Comparison of ENCODE assay signal across 17 cellular contexts in genomic region chr14:95123895-95124579, GRCh38. TPM values are rescaled to one million over a fixed set of nuclear protein-coding genes. Genes with fewer than 3 reads are reported as not detected.
DNase-seq lines count a peak whose midpoint lies in the region; ATAC-seq and TF ChIP-seq lines count a peak whose summit lies in the region.
"Had no signal": no experiment of that assay in that cellular context is flagged by ENCODE, and none has a peak within 500 bp of the region (broad histone marks: within the 10 kb centered on the region; RNA-seq: fewer than 3 reads in every experiment).

No MANE protein-coding gene starts in this region.

- POLR2A ChIA-PET in WTC11 (lab: Charles Lee) = no interaction called here
- POLR2A ChIA-PET in CD4-positive, alpha-beta T cell (lab: Charles Lee) = interaction anchor here (0.8 kb wide), 1 partner anchor 15 kb away, joined by 3 read pairs; no protein-coding TSS in a partner anchor

- WGBS in tibial nerve, 2 donors = 88% methylated on average over 9 of the region's 9 CpGs

- no peak for DNase-seq in activated naive CD4-positive, alpha-beta T cell treated with anti-CD3 and anti-CD28 coated beads, Interleukin-2, amount 50 U/mL, for 72 hours (ENCODE audit: low spot score in 2 of 2)
- DNase-seq in WTC11 (ENCODE audit: low spot score) (no peak), left lung (no peak), tibial nerve (ENCODE audit: low spot score in 2 of 2) (peak; percentile 45 to 55), DMS114 treated with DMSO at 0.1 percent for 48 hours (lab: John Stamatoyannopoulos, UW; ENCODE audit: unreplicated experiment) (no peak)
- DNase-seq in CD4-positive, alpha-beta T cell = no peak
- DNase-seq: ACHN; activated CD8-positive, alpha-beta memory T cell treated with anti-CD3 and anti-CD28 coated beads for 24 hours; activated naive CD8-positive, alpha-beta T cell treated with anti-CD3 and anti-CD28 coated beads for 36 hours; NCI-H146; NCI-H446; SK-N-SH; stimulated activated CD4-positive, alpha-beta T cell treated with anti-CD3 and anti-CD28 coated beads, Interleukin-12 subunit alpha, Interleukin-12 subunit beta, amount 100 ng/mL, for 4 hours; uterus had no signal

- peaks cover 36% of the 10 kb centered on the region for H3K4me1 Mint-ChIP-seq in activated naive CD4-positive, alpha-beta T cell treated with anti-CD3 and anti-CD28 coated beads, Interleukin-2, amount 50 U/mL, for 24 hours
- peaks cover 46% of the 10 kb centered on the region for H3K4me1 Mint-ChIP-seq in WTC11
- H3K4me1 Mint-ChIP-seq in CD4-positive, alpha-beta T cell (ENCODE audit: low read depth) = peaks cover 42% of the 10 kb centered on the region

- H3K4me3 ChIP-seq in left lung (no peak overlapping the region), tibial nerve (no peak overlapping the region)
- H3K4me3 ChIP-seq: uterus had no signal

- H3K9me3 ChIP-seq in left lung (no peaks in the 10 kb centered on the region), tibial nerve (no peaks in the 10 kb centered on the region)
- H3K9me3 ChIP-seq in CD4-positive, alpha-beta T cell (ENCODE audit: control insufficient read depth, low read length) = no peaks in the 10 kb centered on the region
- H3K9me3 ChIP-seq: neutrophil, SK-N-SH, uterus had no signal

- intact Hi-C loops in left lung (cut with DNase I) = no loop called here
- intact Hi-C loops in CD4-positive, alpha-beta T cell (cut with DNase I, micrococcal nuclease) = no loop called here

- no peak for TF ChIP-seq CTCF in WTC11 (IDR thresholded peaks at IDR 0.05)
- TF ChIP-seq CTCF in left lung (IDR thresholded peaks at IDR 0.05) = no peak
- no peak for TF ChIP-seq CTCF in tibial nerve (IDR thresholded peaks at IDR 0.05)
- TF ChIP-seq CTCF in CD4-positive, alpha-beta T cell (IDR thresholded peaks at IDR 0.05) = no peak

- no peaks in the 10 kb centered on the region for H3K27me3 ChIP-seq in left lung
- H3K27me3 ChIP-seq in tibial nerve = no peaks in the 10 kb centered on the region
- H3K27me3 ChIP-seq in CD4-positive, alpha-beta T cell (ENCODE audit: control insufficient read depth, insufficient read depth, low read length) = no peaks in the 10 kb centered on the region
- H3K27me3 ChIP-seq: neutrophil, uterus had no signal

- H3K9me3 Mint-ChIP-seq in activated naive CD4-positive, alpha-beta T cell treated with anti-CD3 and anti-CD28 coated beads, Interleukin-2, amount 50 U/mL, for 24 hours = no peaks in the 10 kb centered on the region
- H3K9me3 Mint-ChIP-seq in activated naive CD4-positive, alpha-beta T cell treated with anti-CD3 and anti-CD28 coated beads, Interleukin-2, amount 50 U/mL, for 72 hours = no peaks in the 10 kb centered on the region
- H3K9me3 Mint-ChIP-seq in WTC11 = no peaks in the 10 kb centered on the region
- H3K9me3 Mint-ChIP-seq in CD4-positive, alpha-beta T cell = no peaks in the 10 kb centered on the region
- H3K9me3 Mint-ChIP-seq: activated naive CD8-positive, alpha-beta T cell treated with anti-CD3 and anti-CD28 coated beads for 36 hours had no signal

- H3K27ac Mint-ChIP-seq in activated naive CD4-positive, alpha-beta T cell treated with anti-CD3 and anti-CD28 coated beads, Interleukin-2, amount 50 U/mL, for 24 hours = peak overlapping the region; percentile 25
- H3K27ac Mint-ChIP-seq in activated naive CD4-positive, alpha-beta T cell treated with anti-CD3 and anti-CD28 coated beads, Interleukin-2, amount 50 U/mL, for 72 hours = no peak overlapping the region
- H3K27ac Mint-ChIP-seq in WTC11 = peak overlapping the region; percentile 66; the same call in 1 of the 2 replicates
- H3K27ac Mint-ChIP-seq in CD4-positive, alpha-beta T cell = no peak overlapping the region
- H3K27ac Mint-ChIP-seq: activated naive CD8-positive, alpha-beta T cell treated with anti-CD3 and anti-CD28 coated beads for 36 hours had no signal

- CTCF ChIA-PET in WTC11 (lab: Charles Lee) = interaction anchor here (1.7 kb wide), 1 partner anchor 237 kb away, joined by 5 read pairs; no protein-coding TSS in a partner anchor
- CTCF ChIA-PET in CD4-positive, alpha-beta T cell (lab: Charles Lee) = no interaction called here

- no peak for TF ChIP-seq POLR2A in tibial nerve (IDR thresholded peaks at IDR 0.05)

- no peaks in the 10 kb centered on the region for H3K27me3 Mint-ChIP-seq in activated naive CD4-positive, alpha-beta T cell treated with anti-CD3 and anti-CD28 coated beads, Interleukin-2, amount 50 U/mL, for 24 hours
- H3K27me3 Mint-ChIP-seq in WTC11 (ENCODE audit: low read depth) = no peaks in the 10 kb centered on the region
- H3K27me3 Mint-ChIP-seq in CD4-positive, alpha-beta T cell = no peaks in the 10 kb centered on the region
- H3K27me3 Mint-ChIP-seq: activated naive CD8-positive, alpha-beta T cell treated with anti-CD3 and anti-CD28 coated beads for 36 hours had no signal

- H3K27ac ChIP-seq in left lung (no peak overlapping the region), tibial nerve (peak overlapping the region in 1 of 4 donors; percentile 8)
- no peak overlapping the region for H3K27ac ChIP-seq in CD4-positive, alpha-beta T cell (ENCODE audit: low read depth, low read length)
- H3K27ac ChIP-seq: neutrophil, uterus had no signal

- H3K36me3 ChIP-seq in left lung (peaks cover 0 to 53% of the 10 kb centered on the region in 2 donors), tibial nerve (peaks cover 0 to 40% (median 0%) of the 10 kb centered on the region in 3 donors)
- H3K36me3 ChIP-seq: uterus had no signal

- no peak for ATAC-seq in activated naive CD4-positive, alpha-beta T cell treated with anti-CD3 and anti-CD28 coated beads, Interleukin-2, amount 50 U/mL, for 72 hours
- ATAC-seq in WTC11 (no peak), left lung (peak; percentile 51), HG03378 (IDR thresholded peaks at IDR 0.05; ENCODE audit: unreplicated experiment) (no peak)
- no peak for ATAC-seq in CD4-positive, alpha-beta T cell (ENCODE audit: poor library complexity)

- H3K4me1 ChIP-seq in left lung (peaks cover 0 to 9% of the 10 kb centered on the region in 2 donors), tibial nerve (peaks cover 0 to 68% (median 7%) of the 10 kb centered on the region in 4 donors)
- H3K4me1 ChIP-seq: uterus had no signal

- peak in 1 of 2 donors; percentile 6 for TF ChIP-seq EP300 in tibial nerve (IDR thresholded peaks at IDR 0.05)

- peaks cover 25% of the 10 kb centered on the region for H3K36me3 Mint-ChIP-seq in activated naive CD4-positive, alpha-beta T cell treated with anti-CD3 and anti-CD28 coated beads, Interleukin-2, amount 50 U/mL, for 24 hours
- peaks cover 12 to 25% of the 10 kb centered on the region in 2 donors for H3K36me3 Mint-ChIP-seq in activated naive CD4-positive, alpha-beta T cell treated with anti-CD3 and anti-CD28 coated beads, Interleukin-2, amount 50 U/mL, for 72 hours
- H3K36me3 Mint-ChIP-seq in WTC11 = peaks cover 12% of the 10 kb centered on the region
- peaks cover 95% of the 10 kb centered on the region for H3K36me3 Mint-ChIP-seq in CD4-positive, alpha-beta T cell (ENCODE audit: low read depth)

- H3K4me3 Mint-ChIP-seq in activated naive CD4-positive, alpha-beta T cell treated with anti-CD3 and anti-CD28 coated beads, Interleukin-2, amount 50 U/mL, for 24 hours = no peak overlapping the region
- H3K4me3 Mint-ChIP-seq in WTC11 = no peak overlapping the region
- H3K4me3 Mint-ChIP-seq in CD4-positive, alpha-beta T cell = no peak overlapping the region
- H3K4me3 Mint-ChIP-seq: activated naive CD8-positive, alpha-beta T cell treated with anti-CD3 and anti-CD28 coated beads for 36 hours had no signal

TF ChIP-seq in WTC11, 78 proteins besides CTCF, POLR2A, EP300 and RAD21 (continues in another document):
- TF ChIP-seq PRRX2 (CRISPR knock-in tag; IDR thresholded peaks at IDR 0.05) (no peak), CREM (CRISPR knock-in tag; IDR thresholded peaks at IDR 0.05) (no peak), JUN (CRISPR knock-in tag; IDR thresholded peaks at IDR 0.05) (no peak), NFE2L1 (CRISPR knock-in tag; IDR thresholded peaks at IDR 0.05) (no peak), HMGXB4 (CRISPR knock-in tag; IDR thresholded peaks at IDR 0.05) (no peak), ZBTB43 (CRISPR knock-in tag; IDR thresholded peaks at IDR 0.05) (no peak), FOXK1 (CRISPR knock-in tag; IDR thresholded peaks at IDR 0.05) (no peak)

RNA-seq across cellular contexts. Expression of gene DICER1, which starts 33.3 kb away (rescaled TPM):
- total RNA-seq in activated naive CD4-positive, alpha-beta T cell treated with anti-CD3 and anti-CD28 coated beads, Interleukin-2, amount 50 U/mL, for 72 hours = 10 to 100 TPM; 48.7 to 51.0 TPM
- total RNA-seq in WTC11 (2021) (56.0 to 62.0 TPM (median 56.5 TPM) in 3 replicates), left lung (10 to 100 TPM; 50.3 to 76.9 TPM), tibial nerve (10 to 100 TPM; 54.5 to 94.8 (median 83.8) TPM)
- 10 to 100 TPM; 53.7 to 66.0 TPM for total RNA-seq in CD4-positive, alpha-beta T cell

Comparison
In these comparisons a context has a peak if more than half of its experiments do, and no peak if none do; other contexts are left out.
1. H3K27ac Mint-ChIP-seq: peak in activated naive CD4-positive, alpha-beta T cell treated with anti-CD3 and anti-CD28 coated beads, Interleukin-2, amount 50 U/mL, for 24 hours (single experiment) and WTC11 (single experiment); none in activated naive CD4-positive, alpha-beta T cell treated with anti-CD3 and anti-CD28 coated beads, Interleukin-2, amount 50 U/mL, for 72 hours (0 of 2) and CD4-positive, alpha-beta T cell (single experiment).
2. DNase-seq: peak in tibial nerve (2 of 2); none in activated naive CD4-positive, alpha-beta T cell treated with anti-CD3 and anti-CD28 coated beads, Interleukin-2, amount 50 U/mL, for 72 hours (0 of 2), WTC11 (single experiment), left lung (0 of 2), CD4-positive, alpha-beta T cell (0 of 10) and DMS114 treated with DMSO at 0.1 percent for 48 hours (single experiment).